8 cellular contexts compared by ENCODE assay signal in genomic region chr19:56333506-56333905, GRCh38. TPM values are rescaled to one million over a fixed set of nuclear protein-coding genes. Genes with fewer than 3 reads are reported as not detected.
A peak's percentile ranks its signal among the peaks of the same experiment; 100 is the strongest.
DNase-seq lines count a peak whose midpoint lies in the region; ATAC-seq and TF ChIP-seq lines count a peak whose summit lies in the region.

No MANE protein-coding gene starts in this region.

- H3K79me2 ChIP-seq in DND-41 (ENCODE audit: insufficient read depth, low read length) (no peaks in the 10 kb centered on the region), OCI-LY7 (ENCODE audit: insufficient read depth, low read depth, low read length) (no peaks in the 10 kb centered on the region)

- no peaks in the 10 kb centered on the region for H3K9me2 ChIP-seq in OCI-LY7 (ENCODE audit: insufficient read depth, low read length)

- H3K4me3 ChIP-seq in DND-41 (ENCODE audit: low read depth in 1 of 2, low read length in 2 of 2) (no peak overlapping the region), OCI-LY7 (ENCODE audit: low read depth, low read length, poor library complexity, severe bottlenecking) (no peak overlapping the region), tibial nerve (no peak overlapping the region)

- peak; percentile 51 for DNase-seq in DND-41
- DNase-seq in HUDEP-2 (lab: John Stamatoyannopoulos, UW; ENCODE audit: unreplicated experiment in 76 of 76), result peak in 59 of 76 experiments; percentile 14 to 82 (median 57)
- DNase-seq in OCI-LY7 (ENCODE audit: low spot score), result peak; percentile 61
- DNase-seq in amniotic epithelial cell (ENCODE audit: low read depth), result peak; percentile 53
- peak; percentile 75 for DNase-seq in left kidney (ENCODE audit: low read depth, low spot score)
- peak in 1 of 2 donors; percentile 71 for DNase-seq in tibial nerve (ENCODE audit: low spot score in 2 of 2)
- no peak for DNase-seq in NCI-H187 treated with DMSO at 0.1 percent for 48 hours (lab: John Stamatoyannopoulos, UW)

- BruUV-seq in OCI-LY7 (replicated peaks; lab: Mats Ljungman, UMichigan), result no TSS peak

- H3K27me3 ChIP-seq in DND-41 (ENCODE audit: insufficient read depth, low read length, poor library complexity), result no peaks in the 10 kb centered on the region
- H3K27me3 ChIP-seq in tibial nerve, result no peaks in the 10 kb centered on the region

- ATAC-seq in DND-41 (ENCODE audit: insufficient read depth, low read depth), result peak; percentile 71; the same call in 1 of the 3 replicates
- no peak for ATAC-seq in HG03135 (IDR thresholded peaks at IDR 0.05; ENCODE audit: unreplicated experiment)

- TF ChIP-seq CTCF in DND-41 (IDR thresholded peaks at IDR 0.05; ENCODE audit: borderline replicate concordance, extremely low read depth, low read length, poor library complexity, severe bottlenecking), result peak; percentile 83
- TF ChIP-seq CTCF in OCI-LY7 (conservative IDR thresholded peaks at IDR 0.05; ENCODE audit: low read length), result peak; percentile 96
- peak; percentile 14 to 44 (median 39) for TF ChIP-seq CTCF in tibial nerve (IDR thresholded peaks at IDR 0.05)

- TF ChIP-seq POLR2A in tibial nerve (IDR thresholded peaks at IDR 0.05), result no peak

- CTCF ChIA-PET in OCI-LY7 (lab: Charles Lee; ENCODE audit: unreplicated experiment), result interaction anchor here (0.6 to 1.2 kb wide), 4 partner anchors 19 to 253 kb away, joined by 3 to 5 read pairs (median 4); partner anchors contain the start of gene ZSCAN5A

- H4K20me1 ChIP-seq in DND-41 (ENCODE audit: insufficient read depth, low read length), result no peaks in the 10 kb centered on the region
- H4K20me1 ChIP-seq in OCI-LY7 (ENCODE audit: insufficient read depth, low read length), result no peaks in the 10 kb centered on the region

- peaks cover 5% of the 10 kb centered on the region for H3K9me3 ChIP-seq in DND-41 (ENCODE audit: insufficient read depth, low read length, severe bottlenecking)
- H3K9me3 ChIP-seq in OCI-LY7 (ENCODE audit: low read length), result no peaks in the 10 kb centered on the region
- peaks cover 0 to 70% (median 17%) of the 10 kb centered on the region in 4 donors for H3K9me3 ChIP-seq in tibial nerve

- H3K4me1 ChIP-seq in DND-41 (ENCODE audit: insufficient read depth, low read length) (no peaks in the 10 kb centered on the region), OCI-LY7 (ENCODE audit: insufficient read depth, low read length, poor library complexity, severe bottlenecking) (no peaks in the 10 kb centered on the region), tibial nerve (no peaks in the 10 kb centered on the region)

- TF ChIP-seq EP300 in tibial nerve (IDR thresholded peaks at IDR 0.05), result no peak

- POLR2A ChIA-PET in OCI-LY7 (lab: Charles Lee), result interaction anchor here (0.8 to 1.0 kb wide), 3 partner anchors 12 to 79 kb away, joined by 3 to 5 read pairs (median 4); partner anchors contain the start of gene ZSCAN5A

- H2AFZ ChIP-seq in DND-41 (ENCODE audit: low read depth, low read length) (no peak overlapping the region), OCI-LY7 (ENCODE audit: low read length) (no peak overlapping the region)

- no peak overlapping the region for H3K9ac ChIP-seq in DND-41 (ENCODE audit: low read depth, low read length)

- H3K4me2 ChIP-seq in DND-41 (ENCODE audit: insufficient read depth, low read length) (no peak overlapping the region), OCI-LY7 (ENCODE audit: low read length) (no peak overlapping the region)

- H3K27ac ChIP-seq in DND-41 (ENCODE audit: low read length), result no peak overlapping the region
- no peak overlapping the region for H3K27ac ChIP-seq in OCI-LY7 (ENCODE audit: low read depth, low read length, poor library complexity, severe bottlenecking)
- no peak overlapping the region for H3K27ac ChIP-seq in tibial nerve

- intact Hi-C loops in OCI-LY7 (cut with micrococcal nuclease; ENCODE audit: unreplicated experiment), result loop anchor here (1.0 to 2.0 kb wide), 2 partner anchors 79 to 257 kb away; no protein-coding TSS in a partner anchor

- no peaks in the 10 kb centered on the region for H3K36me3 ChIP-seq in DND-41 (ENCODE audit: insufficient read depth, low read length)
- H3K36me3 ChIP-seq in OCI-LY7 (ENCODE audit: insufficient read depth, low read length), result no peaks in the 10 kb centered on the region
- no peaks in the 10 kb centered on the region for H3K36me3 ChIP-seq in tibial nerve

RNA-seq across cellular contexts. Expression of gene ZSCAN5A, which starts 18.9 kb away (rescaled TPM):
- 9.9 and 19.2 TPM in 2 replicates for total RNA-seq in OCI-LY7 (2014; rRNA removed; shearing (Covaris generic))
- total RNA-seq in OCI-LY7 (2022) (14.4 and 16.2 TPM in 2 replicates), tibial nerve (10 to 100 TPM in 2 of 4 donors, 1 to 10 TPM in 2; 5.1 to 21.3 (median 10.1) TPM)

RNA-seq across cellular contexts. Expression of gene ZNF582, which starts 59.8 kb away (rescaled TPM):
- not detected in 2 replicates for total RNA-seq in OCI-LY7 (2014; rRNA removed; shearing (Covaris generic))
- total RNA-seq in OCI-LY7 (2022) (0.20 TPM in 1 of 2 replicates, not detected in the other), tibial nerve (1 to 10 TPM; 3.1 to 5.2 (median 4.7) TPM)

Comparison
In these comparisons a context has a peak if more than half of its experiments do, and no peak if none do; other contexts are left out.
1. CTCF ChIP-seq: peak in every context shown above with its lines; median percentile 96 in OCI-LY7; 83 in DND-41; 39 in tibial nerve.